ENCODE assay signal across 1 cellular context in the genomic region with DNA sequence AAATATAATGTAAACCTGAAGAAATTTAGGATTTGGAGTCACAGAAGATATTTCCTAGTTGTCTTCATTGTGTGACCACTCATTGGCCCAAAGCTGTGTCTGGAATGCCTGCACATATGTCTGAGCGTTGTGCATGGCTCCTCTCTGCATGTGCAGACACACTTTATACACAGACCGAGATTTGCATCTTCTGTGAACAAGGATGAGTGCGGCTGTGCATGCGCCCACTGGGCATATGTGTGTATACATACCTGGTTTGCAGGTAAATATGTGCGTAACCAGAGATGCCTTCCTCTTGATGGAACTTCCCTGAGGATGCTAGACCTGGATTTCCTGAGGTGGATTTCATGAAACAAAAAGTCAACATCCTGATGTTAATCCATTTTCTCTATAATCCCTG.
TF ChIP-seq lines count a peak whose summit lies in the region.

No MANE protein-coding gene starts in this region.

TF ChIP-seq in WTC11, 78 proteins besides CTCF, POLR2A, EP300 and RAD21 (continued from another document):
- TF ChIP-seq, protein P1, sequence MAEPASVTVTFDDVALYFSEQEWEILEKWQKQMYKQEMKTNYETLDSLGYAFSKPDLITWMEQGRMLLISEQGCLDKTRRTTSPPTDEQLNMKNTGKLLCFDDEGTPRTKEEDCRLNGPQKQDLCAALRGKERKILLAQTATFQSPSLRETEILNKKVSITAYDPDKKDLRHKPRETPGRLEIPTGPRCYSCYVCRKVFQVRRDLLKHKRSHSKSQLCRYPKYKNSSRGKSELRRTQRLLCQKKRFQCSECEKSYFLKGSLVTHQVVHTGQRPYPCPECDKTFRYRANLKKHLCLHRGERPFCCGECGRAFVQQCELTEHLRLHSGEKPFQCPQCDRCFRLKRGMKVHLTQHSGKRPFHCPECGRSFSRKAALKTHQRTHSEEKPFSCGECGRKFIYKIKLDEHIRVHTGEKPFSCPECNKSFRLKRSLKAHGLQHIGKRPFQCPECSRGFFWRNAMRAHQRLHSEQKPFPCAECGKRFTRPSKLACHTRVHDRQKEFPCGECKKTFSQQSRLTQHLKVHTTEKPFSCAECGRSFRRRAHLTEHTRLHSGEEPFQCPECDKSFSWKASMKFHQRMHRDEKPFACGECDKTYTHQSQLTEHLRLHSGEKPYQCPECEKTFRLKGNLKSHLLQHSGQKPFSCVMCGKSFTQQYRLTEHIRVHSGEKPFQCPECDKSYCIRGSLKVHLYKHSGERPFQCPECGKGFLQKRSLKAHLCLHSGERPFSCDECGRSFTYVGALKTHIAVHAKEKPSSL (CRISPR knock-in tag; conservative IDR thresholded peaks at IDR 0.05), result no peak
- TF ChIP-seq ZNF416 (CRISPR knock-in tag; IDR thresholded peaks at IDR 0.05) (no peak), ZNF263 (CRISPR knock-in tag; IDR thresholded peaks at IDR 0.05; ENCODE audit: low read depth) (no peak), JUN (CRISPR knock-in tag; IDR thresholded peaks at IDR 0.05) (no peak), ETV6 (CRISPR knock-in tag; IDR thresholded peaks at IDR 0.05) (no peak), TEAD4 (CRISPR knock-in tag; IDR thresholded peaks at IDR 0.05) (no peak), NR3C1 (CRISPR knock-in tag; conservative IDR thresholded peaks at IDR 0.05; ENCODE audit: low read depth) (no peak)
- TF ChIP-seq, protein P2, sequence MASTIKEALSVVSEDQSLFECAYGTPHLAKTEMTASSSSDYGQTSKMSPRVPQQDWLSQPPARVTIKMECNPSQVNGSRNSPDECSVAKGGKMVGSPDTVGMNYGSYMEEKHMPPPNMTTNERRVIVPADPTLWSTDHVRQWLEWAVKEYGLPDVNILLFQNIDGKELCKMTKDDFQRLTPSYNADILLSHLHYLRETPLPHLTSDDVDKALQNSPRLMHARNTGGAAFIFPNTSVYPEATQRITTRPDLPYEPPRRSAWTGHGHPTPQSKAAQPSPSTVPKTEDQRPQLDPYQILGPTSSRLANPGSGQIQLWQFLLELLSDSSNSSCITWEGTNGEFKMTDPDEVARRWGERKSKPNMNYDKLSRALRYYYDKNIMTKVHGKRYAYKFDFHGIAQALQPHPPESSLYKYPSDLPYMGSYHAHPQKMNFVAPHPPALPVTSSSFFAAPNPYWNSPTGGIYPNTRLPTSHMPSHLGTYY (CRISPR knock-in tag; IDR thresholded peaks at IDR 0.05), result no peak
